ENCODE assay signal across 1 cellular context in the genomic region with DNA sequence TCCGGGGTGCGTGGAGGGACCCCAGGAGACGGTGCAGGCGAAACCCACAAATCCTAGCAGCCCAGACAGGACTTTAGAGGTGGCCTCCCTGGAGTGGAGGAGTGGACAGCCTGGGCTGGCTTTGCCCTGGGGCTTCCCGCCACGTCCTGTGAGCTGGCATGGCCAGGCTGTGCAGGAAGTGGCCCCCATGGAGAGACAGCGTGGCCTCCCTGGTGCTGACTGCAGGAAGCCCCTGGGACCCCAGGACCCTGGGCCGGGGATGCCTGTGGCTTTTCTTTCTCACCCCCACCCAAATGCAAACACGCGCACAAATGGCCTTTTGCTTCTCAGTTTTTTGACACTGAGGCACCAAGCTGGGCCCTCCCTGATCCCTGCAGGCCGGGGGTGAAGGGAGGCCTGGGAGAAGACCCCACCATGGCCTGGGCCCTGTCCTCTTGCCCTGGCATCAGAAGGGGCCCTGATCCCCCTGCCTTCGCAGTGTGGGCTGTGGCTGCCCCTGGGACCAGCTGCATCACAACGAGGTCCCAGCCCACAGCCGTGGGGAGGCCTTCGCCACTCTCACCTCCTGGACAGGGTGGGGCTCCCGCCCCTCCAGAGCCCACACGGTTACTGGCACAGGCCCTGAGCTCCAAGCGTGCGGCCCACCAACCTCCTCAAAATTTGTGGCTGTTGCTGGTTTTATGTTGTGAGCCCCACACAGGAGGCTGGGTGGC.
TF ChIP-seq lines count a peak whose summit lies in the region.

No MANE protein-coding gene starts in this region.

TF ChIP-seq in K562, 482 proteins besides CTCF, POLR2A, EP300 and RAD21:
- peak; percentile 84 for TF ChIP-seq RBM22 (IDR thresholded peaks at IDR 0.05; ENCODE audit: low read depth, low read length, poor library complexity, severe bottlenecking)
- TF ChIP-seq MTA2 (IDR thresholded peaks at IDR 0.05; ENCODE audit: low read depth): no peak
- peak; percentile 60 for TF ChIP-seq POLR2G (IDR thresholded peaks at IDR 0.05; ENCODE audit: low read depth, low read length)
